18 cellular contexts compared by ENCODE assay signal in genomic region chr7:33432825-33433224, GRCh38.
"Had no signal": no experiment of that assay in that cellular context is flagged by ENCODE, and none has a peak within 500 bp of the region (broad histone marks: within the 10 kb centered on the region; RNA-seq: fewer than 3 reads in every experiment).

No MANE protein-coding gene starts in this region.

- H3K36me3 ChIP-seq: adrenal gland, colonic mucosa, left lung, tibial nerve had no signal

- DNase-seq: activated CD4-positive, CD25-positive, alpha-beta regulatory T cell treated with anti-CD3 and anti-CD28 coated beads, Interleukin-2, amount 50 U/mL, for 72 hours; activated gamma-delta T cell treated with Interleukin-2 at 50 U/mL for 16 hours; adrenal gland; colonic mucosa; erythroblast; head of caudate nucleus; kidney; left lung; nephron progenitor cell; occipital lobe; posterior cingulate gyrus; T-helper 1 cell; T1000 had no signal

- H3K9me3 ChIP-seq: adrenal gland, colonic mucosa, left lung, tibial nerve had no signal

- FAIRE-seq: kidney, urothelium cell line had no signal

- H3K27me3 ChIP-seq: adrenal gland, colonic mucosa, left lung, tibial nerve had no signal

- H3K4me3 Mint-ChIP-seq: central memory CD8-positive, alpha-beta T cell; nephron progenitor cell; stimulated activated naive CD8-positive, alpha-beta T cell treated with anti-CD3 and anti-CD28 coated beads, Interleukin-15, Interleukin-2, amounts not matched to agents 100 ng/mL and 50 ng/mL, for 24 hours had no signal

- H3K9me3 Mint-ChIP-seq: activated naive CD4-positive, alpha-beta T cell treated with anti-CD3 and anti-CD28 coated beads, Interleukin-2, amount 50 U/mL, for 72 hours; central memory CD8-positive, alpha-beta T cell; nephron progenitor cell; stimulated activated naive CD8-positive, alpha-beta T cell treated with anti-CD3 and anti-CD28 coated beads, Interleukin-15, Interleukin-2, amounts not matched to agents 100 ng/mL and 50 ng/mL, for 24 hours had no signal

- H3K27me3 Mint-ChIP-seq: central memory CD8-positive, alpha-beta T cell; stimulated activated naive CD8-positive, alpha-beta T cell treated with anti-CD3 and anti-CD28 coated beads, Interleukin-15, Interleukin-2, amounts not matched to agents 100 ng/mL and 50 ng/mL, for 24 hours had no signal

- H3K4me1 ChIP-seq: adrenal gland, colonic mucosa, left lung, tibial nerve had no signal

- ATAC-seq: activated naive CD4-positive, alpha-beta T cell treated with anti-CD3 and anti-CD28 coated beads, Interleukin-2, amount 50 U/mL, for 72 hours; left lung had no signal

- H3K4me1 Mint-ChIP-seq: central memory CD8-positive, alpha-beta T cell had no signal

- H3K27ac Mint-ChIP-seq: activated naive CD4-positive, alpha-beta T cell treated with anti-CD3 and anti-CD28 coated beads, Interleukin-2, amount 50 U/mL, for 72 hours; nephron progenitor cell; stimulated activated naive CD8-positive, alpha-beta T cell treated with anti-CD3 and anti-CD28 coated beads, Interleukin-15, Interleukin-2, amounts not matched to agents 100 ng/mL and 50 ng/mL, for 24 hours had no signal

- H3K27ac ChIP-seq: adrenal gland, colonic mucosa, left lung, tibial nerve had no signal

- H3K4me3 ChIP-seq: adrenal gland, colonic mucosa, left lung, tibial nerve had no signal

- H3K36me3 Mint-ChIP-seq: activated naive CD4-positive, alpha-beta T cell treated with anti-CD3 and anti-CD28 coated beads, Interleukin-2, amount 50 U/mL, for 72 hours had no signal
